Comparison of ENCODE assay signal across 1 cellular context in the genomic region with DNA sequence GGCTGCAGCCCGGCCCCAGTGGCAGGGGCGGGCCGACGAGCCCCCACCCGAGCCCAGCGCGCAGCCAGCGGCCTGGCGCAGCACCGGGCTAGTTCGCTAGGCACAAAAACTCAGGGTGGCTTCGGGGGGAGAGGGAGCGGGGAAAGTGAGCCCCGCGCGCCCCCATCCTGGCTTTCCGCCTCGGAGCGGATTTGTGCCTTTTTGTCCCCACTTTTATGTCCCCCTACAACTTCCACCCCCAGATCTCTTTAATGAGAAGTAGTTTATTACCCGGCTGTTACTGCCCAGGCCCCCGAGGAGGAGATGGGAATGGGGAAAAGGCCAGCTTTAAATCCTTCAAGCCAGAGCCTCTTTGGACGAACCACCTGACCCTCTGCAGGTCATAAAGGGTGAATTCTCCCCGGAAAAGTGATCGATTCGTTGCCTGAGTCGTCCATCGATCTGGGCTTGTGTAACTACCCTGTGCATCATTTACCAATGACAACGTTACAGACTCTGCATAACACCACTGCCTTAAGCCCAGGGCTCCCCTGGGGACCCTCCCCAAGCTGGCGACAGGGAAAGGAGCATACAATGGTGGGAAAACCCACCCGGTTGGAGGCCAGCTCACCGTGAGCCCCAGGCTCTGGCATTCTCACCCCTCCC.
TF ChIP-seq lines count a peak whose summit lies in the region.

No MANE protein-coding gene starts in this region.

TF ChIP-seq in HepG2, 621 proteins besides CTCF, POLR2A, EP300 and RAD21 (continued from another document and continues in another):
- TF ChIP-seq, protein P1, sequence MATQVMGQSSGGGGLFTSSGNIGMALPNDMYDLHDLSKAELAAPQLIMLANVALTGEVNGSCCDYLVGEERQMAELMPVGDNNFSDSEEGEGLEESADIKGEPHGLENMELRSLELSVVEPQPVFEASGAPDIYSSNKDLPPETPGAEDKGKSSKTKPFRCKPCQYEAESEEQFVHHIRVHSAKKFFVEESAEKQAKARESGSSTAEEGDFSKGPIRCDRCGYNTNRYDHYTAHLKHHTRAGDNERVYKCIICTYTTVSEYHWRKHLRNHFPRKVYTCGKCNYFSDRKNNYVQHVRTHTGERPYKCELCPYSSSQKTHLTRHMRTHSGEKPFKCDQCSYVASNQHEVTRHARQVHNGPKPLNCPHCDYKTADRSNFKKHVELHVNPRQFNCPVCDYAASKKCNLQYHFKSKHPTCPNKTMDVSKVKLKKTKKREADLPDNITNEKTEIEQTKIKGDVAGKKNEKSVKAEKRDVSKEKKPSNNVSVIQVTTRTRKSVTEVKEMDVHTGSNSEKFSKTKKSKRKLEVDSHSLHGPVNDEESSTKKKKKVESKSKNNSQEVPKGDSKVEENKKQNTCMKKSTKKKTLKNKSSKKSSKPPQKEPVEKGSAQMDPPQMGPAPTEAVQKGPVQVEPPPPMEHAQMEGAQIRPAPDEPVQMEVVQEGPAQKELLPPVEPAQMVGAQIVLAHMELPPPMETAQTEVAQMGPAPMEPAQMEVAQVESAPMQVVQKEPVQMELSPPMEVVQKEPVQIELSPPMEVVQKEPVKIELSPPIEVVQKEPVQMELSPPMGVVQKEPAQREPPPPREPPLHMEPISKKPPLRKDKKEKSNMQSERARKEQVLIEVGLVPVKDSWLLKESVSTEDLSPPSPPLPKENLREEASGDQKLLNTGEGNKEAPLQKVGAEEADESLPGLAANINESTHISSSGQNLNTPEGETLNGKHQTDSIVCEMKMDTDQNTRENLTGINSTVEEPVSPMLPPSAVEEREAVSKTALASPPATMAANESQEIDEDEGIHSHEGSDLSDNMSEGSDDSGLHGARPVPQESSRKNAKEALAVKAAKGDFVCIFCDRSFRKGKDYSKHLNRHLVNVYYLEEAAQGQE (IDR thresholded peaks at IDR 0.05; ENCODE audit: borderline replicate concordance in 1 of 2, low read depth in 1 of 2, low read length in 2 of 2), result 0 out of 4 replicates have a peak, but pooled peaks of 1 of the 2 experiments have one; percentile 41
- TF ChIP-seq ZNF569 (CRISPR knock-in tag; IDR thresholded peaks at IDR 0.05; ENCODE audit: borderline replicate concordance) (no peak), RARA (CRISPR knock-in tag; IDR thresholded peaks at IDR 0.05) (peak; percentile 89), ZNF207 (IDR thresholded peaks at IDR 0.05; ENCODE audit: borderline replicate concordance) (no peak), ZNF296 (CRISPR knock-in tag; conservative IDR thresholded peaks at IDR 0.05) (no peak), PPARG (CRISPR knock-in tag; conservative IDR thresholded peaks at IDR 0.05) (peak; percentile 50; the same call in 1 of the 2 replicates), NFE2L1 (CRISPR knock-in tag; IDR thresholded peaks at IDR 0.05; ENCODE audit: borderline replicate concordance) (no peak), CAMTA2 (CRISPR knock-in tag; IDR thresholded peaks at IDR 0.05; ENCODE audit: borderline replicate concordance) (no peak), ZNF17 (CRISPR knock-in tag; IDR thresholded peaks at IDR 0.05) (no peak), BCL3 (CRISPR knock-in tag; IDR thresholded peaks at IDR 0.05) (no peak), HNRNPLL (IDR thresholded peaks at IDR 0.05; ENCODE audit: low read depth, low read length, poor library complexity, severe bottlenecking) (no peak), HOXD1 (CRISPR knock-in tag; IDR thresholded peaks at IDR 0.05) (no peak), ZNF766 (CRISPR knock-in tag; IDR thresholded peaks at IDR 0.05; ENCODE audit: borderline replicate concordance) (no peak), HNF1B (CRISPR knock-in tag; IDR thresholded peaks at IDR 0.05) (peak; percentile 62), ZNF510 (CRISPR knock-in tag; IDR thresholded peaks at IDR 0.05; ENCODE audit: low read depth) (no peak; the same call in 1 of the 2 replicates), ZBTB42 (CRISPR knock-in tag; IDR thresholded peaks at IDR 0.05) (no peak), ZNF672 (CRISPR knock-in tag; IDR thresholded peaks at IDR 0.05) (no peak), ZNF543 (CRISPR knock-in tag; IDR thresholded peaks at IDR 0.05) (no peak), NFRKB (IDR thresholded peaks at IDR 0.05) (no peak), SP1 (IDR thresholded peaks at IDR 0.05) (no peak), SP1 (CRISPR knock-in tag; IDR thresholded peaks at IDR 0.05) (no peak), REL (CRISPR knock-in tag; conservative IDR thresholded peaks at IDR 0.05) (no peak), SUZ12 (IDR thresholded peaks at IDR 0.05; ENCODE audit: low read depth, low read length) (no peak), FLYWCH1 (CRISPR knock-in tag; IDR thresholded peaks at IDR 0.05) (no peak), SNRNP70 (IDR thresholded peaks at IDR 0.05; ENCODE audit: low read depth, low read length) (no peak), CC2D1A (CRISPR knock-in tag; IDR thresholded peaks at IDR 0.05) (no peak), MTA3 (CRISPR knock-in tag; IDR thresholded peaks at IDR 0.05) (no peak), ZNF138 (CRISPR knock-in tag; IDR thresholded peaks at IDR 0.05; ENCODE audit: low read depth) (no peak), REXO4 (CRISPR knock-in tag; IDR thresholded peaks at IDR 0.05; ENCODE audit: borderline replicate concordance) (no peak), ZIK1 (CRISPR knock-in tag; IDR thresholded peaks at IDR 0.05; ENCODE audit: borderline replicate concordance, low read depth) (no peak), KDM5A (IDR thresholded peaks at IDR 0.05; ENCODE audit: borderline replicate concordance, low read length) (no peak), BCLAF1 (IDR thresholded peaks at IDR 0.05) (no peak), ZNF451 (CRISPR knock-in tag; IDR thresholded peaks at IDR 0.05) (no peak), ASH2L (IDR thresholded peaks at IDR 0.05; ENCODE audit: insufficient read length, low read depth, low read length) (no peak), RNF2 (conservative IDR thresholded peaks at IDR 0.05; ENCODE audit: low read depth) (no peak), SNAPC2 (CRISPR knock-in tag; IDR thresholded peaks at IDR 0.05) (no peak), ZNF737 (CRISPR knock-in tag; IDR thresholded peaks at IDR 0.05; ENCODE audit: borderline replicate concordance) (no peak; the same call in 1 of the 2 replicates), ZFP36L2 (CRISPR knock-in tag; IDR thresholded peaks at IDR 0.05) (no peak), MYC (CRISPR knock-in tag; IDR thresholded peaks at IDR 0.05; ENCODE audit: borderline replicate concordance) (no peak)
- TF ChIP-seq, protein P2, sequence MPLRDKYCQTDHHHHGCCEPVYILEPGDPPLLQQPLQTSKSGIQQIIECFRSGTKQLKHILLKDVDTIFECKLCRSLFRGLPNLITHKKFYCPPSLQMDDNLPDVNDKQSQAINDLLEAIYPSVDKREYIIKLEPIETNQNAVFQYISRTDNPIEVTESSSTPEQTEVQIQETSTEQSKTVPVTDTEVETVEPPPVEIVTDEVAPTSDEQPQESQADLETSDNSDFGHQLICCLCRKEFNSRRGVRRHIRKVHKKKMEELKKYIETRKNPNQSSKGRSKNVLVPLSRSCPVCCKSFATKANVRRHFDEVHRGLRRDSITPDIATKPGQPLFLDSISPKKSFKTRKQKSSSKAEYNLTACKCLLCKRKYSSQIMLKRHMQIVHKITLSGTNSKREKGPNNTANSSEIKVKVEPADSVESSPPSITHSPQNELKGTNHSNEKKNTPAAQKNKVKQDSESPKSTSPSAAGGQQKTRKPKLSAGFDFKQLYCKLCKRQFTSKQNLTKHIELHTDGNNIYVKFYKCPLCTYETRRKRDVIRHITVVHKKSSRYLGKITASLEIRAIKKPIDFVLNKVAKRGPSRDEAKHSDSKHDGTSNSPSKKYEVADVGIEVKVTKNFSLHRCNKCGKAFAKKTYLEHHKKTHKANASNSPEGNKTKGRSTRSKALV (CRISPR knock-in tag; IDR thresholded peaks at IDR 0.05), result no peak
- TF ChIP-seq, protein P3, sequence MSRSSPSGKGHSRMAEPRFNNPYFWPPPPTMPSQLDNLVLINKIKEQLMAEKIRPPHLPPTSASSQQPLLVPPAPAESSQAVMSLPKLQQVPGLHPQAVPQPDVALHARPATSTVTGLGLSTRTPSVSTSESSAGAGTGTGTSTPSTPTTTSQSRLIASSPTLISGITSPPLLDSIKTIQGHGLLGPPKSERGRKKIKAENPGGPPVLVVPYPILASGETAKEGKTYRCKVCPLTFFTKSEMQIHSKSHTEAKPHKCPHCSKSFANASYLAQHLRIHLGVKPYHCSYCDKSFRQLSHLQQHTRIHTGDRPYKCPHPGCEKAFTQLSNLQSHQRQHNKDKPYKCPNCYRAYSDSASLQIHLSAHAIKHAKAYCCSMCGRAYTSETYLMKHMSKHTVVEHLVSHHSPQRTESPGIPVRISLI (CRISPR knock-in tag; IDR thresholded peaks at IDR 0.05; ENCODE audit: borderline replicate concordance), result no peak; the same call in 1 of the 2 replicates
- TF ChIP-seq, protein P4, sequence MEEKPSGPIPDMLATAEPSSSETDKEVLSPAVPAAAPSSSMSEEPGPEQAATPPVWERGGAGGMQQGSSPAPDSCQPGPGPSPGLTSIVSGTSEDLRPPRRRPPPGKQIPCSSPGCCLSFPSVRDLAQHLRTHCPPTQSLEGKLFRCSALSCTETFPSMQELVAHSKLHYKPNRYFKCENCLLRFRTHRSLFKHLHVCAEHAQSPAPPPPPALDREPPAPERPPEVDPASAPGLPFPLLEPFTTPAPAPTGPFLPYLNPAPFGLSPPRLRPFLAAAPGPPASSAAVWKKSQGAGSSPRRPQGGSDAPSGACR (CRISPR knock-in tag; IDR thresholded peaks at IDR 0.05), result 0 out of 2 replicates have a peak, but pooled peaks have one; percentile 9
- TF ChIP-seq, protein P5, sequence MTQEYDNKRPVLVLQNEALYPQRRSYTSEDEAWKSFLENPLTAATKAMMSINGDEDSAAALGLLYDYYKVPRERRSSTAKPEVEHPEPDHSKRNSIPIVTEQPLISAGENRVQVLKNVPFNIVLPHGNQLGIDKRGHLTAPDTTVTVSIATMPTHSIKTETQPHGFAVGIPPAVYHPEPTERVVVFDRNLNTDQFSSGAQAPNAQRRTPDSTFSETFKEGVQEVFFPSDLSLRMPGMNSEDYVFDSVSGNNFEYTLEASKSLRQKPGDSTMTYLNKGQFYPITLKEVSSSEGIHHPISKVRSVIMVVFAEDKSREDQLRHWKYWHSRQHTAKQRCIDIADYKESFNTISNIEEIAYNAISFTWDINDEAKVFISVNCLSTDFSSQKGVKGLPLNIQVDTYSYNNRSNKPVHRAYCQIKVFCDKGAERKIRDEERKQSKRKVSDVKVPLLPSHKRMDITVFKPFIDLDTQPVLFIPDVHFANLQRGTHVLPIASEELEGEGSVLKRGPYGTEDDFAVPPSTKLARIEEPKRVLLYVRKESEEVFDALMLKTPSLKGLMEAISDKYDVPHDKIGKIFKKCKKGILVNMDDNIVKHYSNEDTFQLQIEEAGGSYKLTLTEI (CRISPR knock-in tag; conservative IDR thresholded peaks at IDR 0.05), result no peak
- TF ChIP-seq, protein P6, sequence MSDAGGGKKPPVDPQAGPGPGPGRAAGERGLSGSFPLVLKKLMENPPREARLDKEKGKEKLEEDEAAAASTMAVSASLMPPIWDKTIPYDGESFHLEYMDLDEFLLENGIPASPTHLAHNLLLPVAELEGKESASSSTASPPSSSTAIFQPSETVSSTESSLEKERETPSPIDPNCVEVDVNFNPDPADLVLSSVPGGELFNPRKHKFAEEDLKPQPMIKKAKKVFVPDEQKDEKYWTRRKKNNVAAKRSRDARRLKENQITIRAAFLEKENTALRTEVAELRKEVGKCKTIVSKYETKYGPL (CRISPR knock-in tag; IDR thresholded peaks at IDR 0.05), result peak; percentile 85; the same call in 1 of the 2 replicates
